1 cellular context compared by ENCODE assay signal in the genomic region with DNA sequence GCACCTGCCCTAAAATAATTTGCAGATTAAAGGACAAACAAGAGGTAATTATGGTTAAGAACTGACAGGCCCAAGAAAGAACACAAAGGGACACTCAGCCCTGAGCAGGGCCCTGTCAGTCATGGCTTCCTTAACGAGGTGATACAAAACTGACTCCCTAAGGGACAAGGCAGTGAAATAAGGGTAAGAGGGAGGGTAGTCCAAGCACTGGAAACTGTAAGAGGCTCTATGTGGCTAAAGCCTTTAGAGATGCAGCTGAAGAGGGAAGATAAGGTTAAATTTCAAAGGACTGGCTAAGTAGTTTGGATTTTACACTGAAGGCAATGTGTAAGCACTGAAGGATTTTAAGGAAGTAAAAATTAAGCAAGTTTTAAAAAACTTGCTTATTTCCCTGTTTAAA.
TF ChIP-seq lines count a peak whose summit lies in the region.

No MANE protein-coding gene starts in this region.

TF ChIP-seq in K562, 482 proteins besides CTCF, POLR2A, EP300 and RAD21:
- TF ChIP-seq YY1 (IDR thresholded peaks at IDR 0.05; ENCODE audit: borderline replicate concordance in 1 of 3, control insufficient read depth in 1 of 3, extremely low read depth in 1 of 3, insufficient read depth in 3 of 3, insufficient read length in 1 of 3, insufficient replicate concordance in 2 of 3, low read depth in 1 of 3, low read length in 2 of 3), result peak in 1 of 3 experiments; percentile 13
- TF ChIP-seq CBFA2T3 (IDR thresholded peaks at IDR 0.05), result peak; percentile 25; the same call in 1 of the 2 replicates
- peak; percentile 72 for TF ChIP-seq ARID1B (IDR thresholded peaks at IDR 0.05)
- TF ChIP-seq, protein P1, sequence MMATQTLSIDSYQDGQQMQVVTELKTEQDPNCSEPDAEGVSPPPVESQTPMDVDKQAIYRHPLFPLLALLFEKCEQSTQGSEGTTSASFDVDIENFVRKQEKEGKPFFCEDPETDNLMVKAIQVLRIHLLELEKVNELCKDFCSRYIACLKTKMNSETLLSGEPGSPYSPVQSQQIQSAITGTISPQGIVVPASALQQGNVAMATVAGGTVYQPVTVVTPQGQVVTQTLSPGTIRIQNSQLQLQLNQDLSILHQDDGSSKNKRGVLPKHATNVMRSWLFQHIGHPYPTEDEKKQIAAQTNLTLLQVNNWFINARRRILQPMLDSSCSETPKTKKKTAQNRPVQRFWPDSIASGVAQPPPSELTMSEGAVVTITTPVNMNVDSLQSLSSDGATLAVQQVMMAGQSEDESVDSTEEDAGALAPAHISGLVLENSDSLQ (IDR thresholded peaks at IDR 0.05), result peak; percentile 89
- TF ChIP-seq, protein P2, sequence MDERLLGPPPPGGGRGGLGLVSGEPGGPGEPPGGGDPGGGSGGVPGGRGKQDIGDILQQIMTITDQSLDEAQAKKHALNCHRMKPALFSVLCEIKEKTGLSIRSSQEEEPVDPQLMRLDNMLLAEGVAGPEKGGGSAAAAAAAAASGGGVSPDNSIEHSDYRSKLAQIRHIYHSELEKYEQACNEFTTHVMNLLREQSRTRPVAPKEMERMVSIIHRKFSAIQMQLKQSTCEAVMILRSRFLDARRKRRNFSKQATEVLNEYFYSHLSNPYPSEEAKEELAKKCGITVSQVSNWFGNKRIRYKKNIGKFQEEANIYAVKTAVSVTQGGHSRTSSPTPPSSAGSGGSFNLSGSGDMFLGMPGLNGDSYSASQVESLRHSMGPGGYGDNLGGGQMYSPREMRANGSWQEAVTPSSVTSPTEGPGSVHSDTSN (CRISPR knock-in tag; IDR thresholded peaks at IDR 0.05; ENCODE audit: low read depth), result no peak
- TF ChIP-seq, protein P2 (tag; conservative IDR thresholded peaks at IDR 0.05; ENCODE audit: low read depth), result 0 out of 2 replicates have a peak, but pooled peaks have one; percentile 25
- peak; percentile 32; the same call in 1 of the 2 replicates for TF ChIP-seq DPF2 (IDR thresholded peaks at IDR 0.05)
- TF ChIP-seq ZNF785 (CRISPR knock-in tag; IDR thresholded peaks at IDR 0.05), result no peak
- TF ChIP-seq, protein P3, sequence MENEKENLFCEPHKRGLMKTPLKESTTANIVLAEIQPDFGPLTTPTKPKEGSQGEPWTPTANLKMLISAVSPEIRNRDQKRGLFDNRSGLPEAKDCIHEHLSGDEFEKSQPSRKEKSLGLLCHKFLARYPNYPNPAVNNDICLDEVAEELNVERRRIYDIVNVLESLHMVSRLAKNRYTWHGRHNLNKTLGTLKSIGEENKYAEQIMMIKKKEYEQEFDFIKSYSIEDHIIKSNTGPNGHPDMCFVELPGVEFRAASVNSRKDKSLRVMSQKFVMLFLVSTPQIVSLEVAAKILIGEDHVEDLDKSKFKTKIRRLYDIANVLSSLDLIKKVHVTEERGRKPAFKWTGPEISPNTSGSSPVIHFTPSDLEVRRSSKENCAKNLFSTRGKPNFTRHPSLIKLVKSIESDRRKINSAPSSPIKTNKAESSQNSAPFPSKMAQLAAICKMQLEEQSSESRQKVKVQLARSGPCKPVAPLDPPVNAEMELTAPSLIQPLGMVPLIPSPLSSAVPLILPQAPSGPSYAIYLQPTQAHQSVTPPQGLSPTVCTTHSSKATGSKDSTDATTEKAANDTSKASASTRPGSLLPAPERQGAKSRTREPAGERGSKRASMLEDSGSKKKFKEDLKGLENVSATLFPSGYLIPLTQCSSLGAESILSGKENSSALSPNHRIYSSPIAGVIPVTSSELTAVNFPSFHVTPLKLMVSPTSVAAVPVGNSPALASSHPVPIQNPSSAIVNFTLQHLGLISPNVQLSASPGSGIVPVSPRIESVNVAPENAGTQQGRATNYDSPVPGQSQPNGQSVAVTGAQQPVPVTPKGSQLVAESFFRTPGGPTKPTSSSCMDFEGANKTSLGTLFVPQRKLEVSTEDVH (IDR thresholded peaks at IDR 0.05; ENCODE audit: low read depth, partially characterized antibody), result no peak
- no peak for TF ChIP-seq ZNF232 (CRISPR knock-in tag; IDR thresholded peaks at IDR 0.05)
- TF ChIP-seq MCM2 (IDR thresholded peaks at IDR 0.05; ENCODE audit: low read depth), result no peak
- TF ChIP-seq SMARCA4 (IDR thresholded peaks at IDR 0.05), result peak; percentile 41; the same call in 1 of the 2 replicates
- TF ChIP-seq TCF3 (CRISPR knock-in tag; IDR thresholded peaks at IDR 0.05), result peak; percentile 67
- TF ChIP-seq ZC3H8 (IDR thresholded peaks at IDR 0.05), result no peak
- TF ChIP-seq TFAM (CRISPR knock-in tag; conservative IDR thresholded peaks at IDR 0.05), result no peak
- TF ChIP-seq MEIS2 (IDR thresholded peaks at IDR 0.05; ENCODE audit: partially characterized antibody), result peak; percentile 9
- TF ChIP-seq PURB (CRISPR knock-in tag; IDR thresholded peaks at IDR 0.05; ENCODE audit: low read depth), result no peak
- TF ChIP-seq, protein P4, sequence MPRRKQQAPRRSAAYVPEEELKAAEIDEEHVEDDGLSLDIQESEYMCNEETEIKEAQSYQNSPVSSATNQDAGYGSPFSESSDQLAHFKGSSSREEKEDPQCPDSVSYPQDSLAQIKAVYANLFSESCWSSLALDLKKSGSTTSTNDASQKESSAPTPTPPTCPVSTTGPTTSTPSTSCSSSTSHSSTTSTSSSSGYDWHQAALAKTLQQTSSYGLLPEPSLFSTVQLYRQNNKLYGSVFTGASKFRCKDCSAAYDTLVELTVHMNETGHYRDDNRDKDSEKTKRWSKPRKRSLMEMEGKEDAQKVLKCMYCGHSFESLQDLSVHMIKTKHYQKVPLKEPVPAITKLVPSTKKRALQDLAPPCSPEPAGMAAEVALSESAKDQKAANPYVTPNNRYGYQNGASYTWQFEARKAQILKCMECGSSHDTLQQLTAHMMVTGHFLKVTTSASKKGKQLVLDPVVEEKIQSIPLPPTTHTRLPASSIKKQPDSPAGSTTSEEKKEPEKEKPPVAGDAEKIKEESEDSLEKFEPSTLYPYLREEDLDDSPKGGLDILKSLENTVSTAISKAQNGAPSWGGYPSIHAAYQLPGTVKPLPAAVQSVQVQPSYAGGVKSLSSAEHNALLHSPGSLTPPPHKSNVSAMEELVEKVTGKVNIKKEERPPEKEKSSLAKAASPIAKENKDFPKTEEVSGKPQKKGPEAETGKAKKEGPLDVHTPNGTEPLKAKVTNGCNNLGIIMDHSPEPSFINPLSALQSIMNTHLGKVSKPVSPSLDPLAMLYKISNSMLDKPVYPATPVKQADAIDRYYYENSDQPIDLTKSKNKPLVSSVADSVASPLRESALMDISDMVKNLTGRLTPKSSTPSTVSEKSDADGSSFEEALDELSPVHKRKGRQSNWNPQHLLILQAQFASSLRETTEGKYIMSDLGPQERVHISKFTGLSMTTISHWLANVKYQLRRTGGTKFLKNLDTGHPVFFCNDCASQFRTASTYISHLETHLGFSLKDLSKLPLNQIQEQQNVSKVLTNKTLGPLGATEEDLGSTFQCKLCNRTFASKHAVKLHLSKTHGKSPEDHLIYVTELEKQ (CRISPR knock-in tag; IDR thresholded peaks at IDR 0.05), result no peak
- no peak for TF ChIP-seq NR2C2 (CRISPR knock-in tag; IDR thresholded peaks at IDR 0.05)
- TF ChIP-seq NR2C2 (tag; IDR thresholded peaks at IDR 0.05), result no peak
- TF ChIP-seq TEAD4 (IDR thresholded peaks at IDR 0.05; ENCODE audit: low read length), result peak; percentile 22; the same call in 1 of the 2 replicates
- TF ChIP-seq TEAD4 (CRISPR knock-in tag; IDR thresholded peaks at IDR 0.05; ENCODE audit: borderline replicate concordance), result no peak
- TF ChIP-seq TAL1 (IDR thresholded peaks at IDR 0.05), result peak; percentile 45
- TF ChIP-seq GATA2 (CRISPR knock-in tag; IDR thresholded peaks at IDR 0.05), result 0 out of 2 replicates have a peak, but pooled peaks have one; percentile 24
